In genomic region chr12:49567611-49568441, GRCh38 we compare ENCODE assay signal across 1 cellular context.
TF ChIP-seq lines count a peak whose summit lies in the region.

Gene MCRS1 (minus strand): TSS chr12:49568142. CDS start chr12:49566731, 1,411 bp downstream.

TF ChIP-seq in HEK293, 187 proteins besides CTCF, POLR2A, EP300 and RAD21 (continued from another document and continues in another):
- no peak for TF ChIP-seq PRDM2 (tag by site-specific recombination; IDR thresholded peaks at IDR 0.05; ENCODE audit: borderline replicate concordance)
- TF ChIP-seq ZNF132 (tag by site-specific recombination; IDR thresholded peaks at IDR 0.05; ENCODE audit: borderline replicate concordance), result no peak
- no peak for TF ChIP-seq ZNF214 (tag by site-specific recombination; IDR thresholded peaks at IDR 0.05; ENCODE audit: borderline replicate concordance)
- no peak for TF ChIP-seq ZNF175 (tag by site-specific recombination; IDR thresholded peaks at IDR 0.05)
- no peak for TF ChIP-seq ZNF830 (tag by site-specific recombination; IDR thresholded peaks at IDR 0.05; ENCODE audit: low read depth)
- peak; percentile 65; the same call in 1 of the 2 replicates for TF ChIP-seq ZNF501 (tag by site-specific recombination; IDR thresholded peaks at IDR 0.05)
- no peak for TF ChIP-seq ZNF596 (tag by site-specific recombination; IDR thresholded peaks at IDR 0.05)
- TF ChIP-seq ZNF311 (tag by site-specific recombination; IDR thresholded peaks at IDR 0.05; ENCODE audit: borderline replicate concordance), result no peak
- peak; percentile 97; the same call in 1 of the 2 replicates for TF ChIP-seq ZBTB7A (tag by site-specific recombination; IDR thresholded peaks at IDR 0.05; ENCODE audit: low read depth)
- TF ChIP-seq ZNF433 (tag by site-specific recombination; IDR thresholded peaks at IDR 0.05; ENCODE audit: low read depth), result no peak
- TF ChIP-seq ZNF157 (tag by site-specific recombination; IDR thresholded peaks at IDR 0.05), result no peak
- TF ChIP-seq, protein P1, sequence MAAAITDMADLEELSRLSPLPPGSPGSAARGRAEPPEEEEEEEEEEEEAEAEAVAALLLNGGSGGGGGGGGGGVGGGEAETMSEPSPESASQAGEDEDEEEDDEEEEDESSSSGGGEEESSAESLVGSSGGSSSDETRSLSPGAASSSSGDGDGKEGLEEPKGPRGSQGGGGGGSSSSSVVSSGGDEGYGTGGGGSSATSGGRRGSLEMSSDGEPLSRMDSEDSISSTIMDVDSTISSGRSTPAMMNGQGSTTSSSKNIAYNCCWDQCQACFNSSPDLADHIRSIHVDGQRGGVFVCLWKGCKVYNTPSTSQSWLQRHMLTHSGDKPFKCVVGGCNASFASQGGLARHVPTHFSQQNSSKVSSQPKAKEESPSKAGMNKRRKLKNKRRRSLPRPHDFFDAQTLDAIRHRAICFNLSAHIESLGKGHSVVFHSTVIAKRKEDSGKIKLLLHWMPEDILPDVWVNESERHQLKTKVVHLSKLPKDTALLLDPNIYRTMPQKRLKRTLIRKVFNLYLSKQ (tag by site-specific recombination; IDR thresholded peaks at IDR 0.05; ENCODE audit: borderline replicate concordance), result no peak
- TF ChIP-seq ZNF112 (tag by site-specific recombination; IDR thresholded peaks at IDR 0.05), result no peak
- TF ChIP-seq, protein P2, sequence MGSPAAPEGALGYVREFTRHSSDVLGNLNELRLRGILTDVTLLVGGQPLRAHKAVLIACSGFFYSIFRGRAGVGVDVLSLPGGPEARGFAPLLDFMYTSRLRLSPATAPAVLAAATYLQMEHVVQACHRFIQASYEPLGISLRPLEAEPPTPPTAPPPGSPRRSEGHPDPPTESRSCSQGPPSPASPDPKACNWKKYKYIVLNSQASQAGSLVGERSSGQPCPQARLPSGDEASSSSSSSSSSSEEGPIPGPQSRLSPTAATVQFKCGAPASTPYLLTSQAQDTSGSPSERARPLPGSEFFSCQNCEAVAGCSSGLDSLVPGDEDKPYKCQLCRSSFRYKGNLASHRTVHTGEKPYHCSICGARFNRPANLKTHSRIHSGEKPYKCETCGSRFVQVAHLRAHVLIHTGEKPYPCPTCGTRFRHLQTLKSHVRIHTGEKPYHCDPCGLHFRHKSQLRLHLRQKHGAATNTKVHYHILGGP (tag by site-specific recombination; IDR thresholded peaks at IDR 0.05), result no peak
- TF ChIP-seq ZNF777 (tag by site-specific recombination; IDR thresholded peaks at IDR 0.05; ENCODE audit: borderline replicate concordance), result no peak
- TF ChIP-seq SCRT1 (tag by site-specific recombination; IDR thresholded peaks at IDR 0.05; ENCODE audit: borderline replicate concordance), result no peak
- no peak for TF ChIP-seq TSHZ1 (tag by site-specific recombination; IDR thresholded peaks at IDR 0.05; ENCODE audit: borderline replicate concordance)
- TF ChIP-seq ZNF658 (tag by site-specific recombination; IDR thresholded peaks at IDR 0.05), result no peak
- peak; percentile 98 for TF ChIP-seq ZBTB20 (tag by site-specific recombination; IDR thresholded peaks at IDR 0.05)
- no peak for TF ChIP-seq REST (tag by site-specific recombination; IDR thresholded peaks at IDR 0.05)
- TF ChIP-seq TCF7L2 (IDR thresholded peaks at IDR 0.05; ENCODE audit: borderline replicate concordance, low read depth, low read length), result no peak
- TF ChIP-seq ZNF529 (tag by site-specific recombination; IDR thresholded peaks at IDR 0.05; ENCODE audit: insufficient replicate concordance), result no peak
- TF ChIP-seq, protein P3, sequence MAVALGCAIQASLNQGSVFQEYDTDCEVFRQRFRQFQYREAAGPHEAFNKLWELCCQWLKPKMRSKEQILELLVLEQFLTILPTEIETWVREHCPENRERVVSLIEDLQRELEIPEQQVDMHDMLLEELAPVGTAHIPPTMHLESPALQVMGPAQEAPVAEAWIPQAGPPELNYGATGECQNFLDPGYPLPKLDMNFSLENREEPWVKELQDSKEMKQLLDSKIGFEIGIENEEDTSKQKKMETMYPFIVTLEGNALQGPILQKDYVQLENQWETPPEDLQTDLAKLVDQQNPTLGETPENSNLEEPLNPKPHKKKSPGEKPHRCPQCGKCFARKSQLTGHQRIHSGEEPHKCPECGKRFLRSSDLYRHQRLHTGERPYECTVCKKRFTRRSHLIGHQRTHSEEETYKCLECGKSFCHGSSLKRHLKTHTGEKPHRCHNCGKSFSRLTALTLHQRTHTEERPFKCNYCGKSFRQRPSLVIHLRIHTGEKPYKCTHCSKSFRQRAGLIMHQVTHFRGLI (tag by site-specific recombination; IDR thresholded peaks at IDR 0.05), result no peak
- peak; percentile 68; the same call in 1 of the 2 replicates for TF ChIP-seq ZNF76 (tag by site-specific recombination; IDR thresholded peaks at IDR 0.05; ENCODE audit: borderline replicate concordance, low read depth)
- TF ChIP-seq ZNF654 (tag by site-specific recombination; IDR thresholded peaks at IDR 0.05; ENCODE audit: low read depth), result no peak
- peak; percentile 82; the same call in 1 of the 2 replicates for TF ChIP-seq ZNF324 (tag by site-specific recombination; IDR thresholded peaks at IDR 0.05)
- 0 out of 2 replicates have a peak, but pooled peaks have one; percentile 32 for TF ChIP-seq YY2 (tag by site-specific recombination; IDR thresholded peaks at IDR 0.05)
- TF ChIP-seq ZNF561 (tag by site-specific recombination; IDR thresholded peaks at IDR 0.05; ENCODE audit: borderline replicate concordance), result no peak
- no peak for TF ChIP-seq ZNF10 (tag by site-specific recombination; IDR thresholded peaks at IDR 0.05)
- TF ChIP-seq FEZF1 (tag by site-specific recombination; IDR thresholded peaks at IDR 0.05), result no peak
- 0 out of 2 replicates have a peak, but pooled peaks have one; percentile 39 for TF ChIP-seq ZNF558 (tag by site-specific recombination; IDR thresholded peaks at IDR 0.05)
- no peak for TF ChIP-seq ZNF138 (tag by site-specific recombination; IDR thresholded peaks at IDR 0.05; ENCODE audit: borderline replicate concordance)
- TF ChIP-seq ZNF624 (tag by site-specific recombination; IDR thresholded peaks at IDR 0.05), result no peak
- TF ChIP-seq ZNF426 (tag by site-specific recombination; IDR thresholded peaks at IDR 0.05), result no peak
- no peak for TF ChIP-seq ZNF416 (tag by site-specific recombination; IDR thresholded peaks at IDR 0.05)
- TF ChIP-seq ZSCAN16 (tag by site-specific recombination; IDR thresholded peaks at IDR 0.05), result no peak
- TF ChIP-seq BCL11B (tag by site-specific recombination; IDR thresholded peaks at IDR 0.05; ENCODE audit: low read depth), result no peak
- TF ChIP-seq ZXDB (tag by site-specific recombination; IDR thresholded peaks at IDR 0.05), result peak; percentile 96
- TF ChIP-seq, protein P4, sequence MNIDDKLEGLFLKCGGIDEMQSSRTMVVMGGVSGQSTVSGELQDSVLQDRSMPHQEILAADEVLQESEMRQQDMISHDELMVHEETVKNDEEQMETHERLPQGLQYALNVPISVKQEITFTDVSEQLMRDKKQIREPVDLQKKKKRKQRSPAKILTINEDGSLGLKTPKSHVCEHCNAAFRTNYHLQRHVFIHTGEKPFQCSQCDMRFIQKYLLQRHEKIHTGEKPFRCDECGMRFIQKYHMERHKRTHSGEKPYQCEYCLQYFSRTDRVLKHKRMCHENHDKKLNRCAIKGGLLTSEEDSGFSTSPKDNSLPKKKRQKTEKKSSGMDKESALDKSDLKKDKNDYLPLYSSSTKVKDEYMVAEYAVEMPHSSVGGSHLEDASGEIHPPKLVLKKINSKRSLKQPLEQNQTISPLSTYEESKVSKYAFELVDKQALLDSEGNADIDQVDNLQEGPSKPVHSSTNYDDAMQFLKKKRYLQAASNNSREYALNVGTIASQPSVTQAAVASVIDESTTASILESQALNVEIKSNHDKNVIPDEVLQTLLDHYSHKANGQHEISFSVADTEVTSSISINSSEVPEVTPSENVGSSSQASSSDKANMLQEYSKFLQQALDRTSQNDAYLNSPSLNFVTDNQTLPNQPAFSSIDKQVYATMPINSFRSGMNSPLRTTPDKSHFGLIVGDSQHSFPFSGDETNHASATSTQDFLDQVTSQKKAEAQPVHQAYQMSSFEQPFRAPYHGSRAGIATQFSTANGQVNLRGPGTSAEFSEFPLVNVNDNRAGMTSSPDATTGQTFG (tag by site-specific recombination; IDR thresholded peaks at IDR 0.05; ENCODE audit: borderline replicate concordance), result no peak
- TF ChIP-seq ZNF677 (tag by site-specific recombination; IDR thresholded peaks at IDR 0.05), result no peak
- no peak for TF ChIP-seq RBAK (tag by site-specific recombination; IDR thresholded peaks at IDR 0.05)
- TF ChIP-seq WT1 (tag by site-specific recombination; IDR thresholded peaks at IDR 0.05), result peak; percentile 39; the same call in 1 of the 2 replicates
- TF ChIP-seq ZFP3 (tag by site-specific recombination; IDR thresholded peaks at IDR 0.05; ENCODE audit: low read depth), result no peak
